In genomic region chr13:31956944-31957644, GRCh38 we compare ENCODE assay signal across 22 cellular contexts.
"Had no signal": no experiment of that assay in that cellular context is flagged by ENCODE, and none has a peak within 500 bp of the region (broad histone marks: within the 10 kb centered on the region; RNA-seq: fewer than 3 reads in every experiment).

No MANE protein-coding gene starts in this region.

- ATAC-seq: gastrocnemius medialis; left lobe of liver; naive thymus-derived CD4-positive, alpha-beta T cell; right lobe of liver; stimulated activated naive B cell treated with anti-CD40 and anti-IgM and Interleukin-4, amounts not matched to agents 10 μg/mL and 1 μg/mL and 100 μg/mL, for 72 hours had no signal

- FAIRE-seq: kidney, TTC549 had no signal

- H3K4me3 Mint-ChIP-seq: activated naive CD8-positive, alpha-beta T cell; naive thymus-derived CD4-positive, alpha-beta T cell; neural crest cell; stimulated activated naive B cell treated with anti-CD40 and anti-IgM and Interleukin-4, amounts not matched to agents 10 μg/mL and 1 μg/mL and 100 μg/mL, for 72 hours; type B pancreatic cell had no signal

- DNase-seq: activated naive CD4-positive, alpha-beta T cell; activated T-cell treated with anti-CD3 and anti-CD28 coated beads, Interleukin-2, amount 50 U/mL, for 1 hour; central memory CD4-positive, alpha-beta T cell; colonic mucosa; esophagus squamous epithelium; gastrocnemius medialis; kidney; naive thymus-derived CD4-positive, alpha-beta T cell; occipital lobe; right lobe of liver; stimulated activated CD4-positive, alpha-beta T cell treated with anti-CD3 and anti-CD28 coated beads, Interleukin-15, amount 100 ng/mL, for 24 hours; stimulated activated naive B cell treated with anti-CD40 and anti-IgM and Interleukin-4, amounts not matched to agents 10 μg/mL and 1 μg/mL and 100 μg/mL, for 72 hours; T-helper 1 cell; WERI-Rb-1 had no signal

- H3K36me3 Mint-ChIP-seq: activated naive CD8-positive, alpha-beta T cell had no signal

- H3K27me3 ChIP-seq: colonic mucosa, esophagus squamous epithelium, gastrocnemius medialis, right lobe of liver had no signal

- H3K4me2 ChIP-seq: smooth muscle cell had no signal

- H3K27ac ChIP-seq: colonic mucosa, esophagus squamous epithelium, gastrocnemius medialis, right lobe of liver, thoracic aorta, WERI-Rb-1 had no signal

- H3K36me3 ChIP-seq: colonic mucosa, esophagus squamous epithelium, right lobe of liver had no signal

- H3K4me1 Mint-ChIP-seq: neural crest cell had no signal

- H3K27ac Mint-ChIP-seq: activated naive CD8-positive, alpha-beta T cell; naive thymus-derived CD4-positive, alpha-beta T cell; stimulated activated naive B cell treated with anti-CD40 and anti-IgM and Interleukin-4, amounts not matched to agents 10 μg/mL and 1 μg/mL and 100 μg/mL, for 72 hours; type B pancreatic cell had no signal

- H3K9me3 ChIP-seq: colonic mucosa, esophagus squamous epithelium, gastrocnemius medialis, thoracic aorta had no signal

- H3K4me3 ChIP-seq: colonic mucosa, esophagus squamous epithelium, gastrocnemius medialis, lung, right lobe of liver, smooth muscle cell, thoracic aorta had no signal

- H3K9me3 Mint-ChIP-seq: type B pancreatic cell had no signal

- H3K4me1 ChIP-seq: colonic mucosa, esophagus squamous epithelium, gastrocnemius medialis, right lobe of liver had no signal
